In the genomic region with DNA sequence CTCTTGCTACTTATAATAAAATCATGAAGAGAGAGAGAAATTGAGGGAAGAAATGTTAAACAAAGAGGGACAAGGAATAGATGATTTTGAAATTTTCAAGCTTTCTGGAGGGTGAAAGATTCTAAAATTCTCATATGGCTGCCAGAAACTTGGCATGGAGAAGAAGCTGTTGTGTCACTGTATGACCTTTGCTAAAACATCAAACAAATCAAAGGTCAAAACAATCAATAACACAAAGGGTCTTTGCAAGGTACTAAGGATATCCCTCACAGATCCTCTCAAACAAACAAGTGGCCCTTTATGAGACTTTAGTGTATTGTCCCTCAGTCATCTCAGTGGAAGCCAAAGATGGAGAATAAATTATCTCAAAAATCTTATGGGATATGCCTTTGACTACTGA, we compare ENCODE assay signal across 25 cellular contexts.
"Had no signal": no experiment of that assay in that cellular context is flagged by ENCODE, and none has a peak within 500 bp of the region (broad histone marks: within the 10 kb centered on the region; RNA-seq: fewer than 3 reads in every experiment).

No MANE protein-coding gene starts in this region.

- H3K27ac Mint-ChIP-seq: dendritic cell treated with granulocyte-macrophage colony-stimulating factor and Interleukin-4, amounts not matched to agents 40 ng/mL and 50 ng/mL, for 4 days; effector memory CD8-positive, alpha-beta T cell; endodermal cell had no signal

- H3K4me3 ChIP-seq: colonic mucosa, esophagus squamous epithelium, gastrocnemius medialis, heart right ventricle, left ventricle myocardium inferior, lower lobe of right lung had no signal

- H3K27ac ChIP-seq: colonic mucosa, epithelial cell of prostate, esophagus squamous epithelium, gastrocnemius medialis, heart right ventricle, left ventricle myocardium inferior, lower lobe of right lung had no signal

- H3K27me3 ChIP-seq: colonic mucosa, esophagus squamous epithelium, gastrocnemius medialis, heart right ventricle had no signal

- H3K4me1 ChIP-seq: colonic mucosa, esophagus squamous epithelium, gastrocnemius medialis, heart right ventricle, left ventricle myocardium inferior, lower lobe of right lung had no signal

- H3K36me3 ChIP-seq: colonic mucosa, esophagus squamous epithelium, gastrocnemius medialis, heart right ventricle, left ventricle myocardium inferior, lower lobe of right lung had no signal

- ATAC-seq: effector memory CD8-positive, alpha-beta T cell; esophagus mucosa; gastrocnemius medialis; heart right ventricle; left cardiac atrium; lower lobe of right lung had no signal

- H3K9me3 ChIP-seq: colonic mucosa, esophagus squamous epithelium, gastrocnemius medialis, left ventricle myocardium inferior, lower lobe of right lung had no signal

- H3K27me3 Mint-ChIP-seq: dendritic cell treated with granulocyte-macrophage colony-stimulating factor and Interleukin-4, amounts not matched to agents 40 ng/mL and 50 ng/mL, for 4 days; effector memory CD8-positive, alpha-beta T cell had no signal

- H3K4me1 Mint-ChIP-seq: endodermal cell had no signal

- H3K4me3 Mint-ChIP-seq: dendritic cell treated with granulocyte-macrophage colony-stimulating factor and Interleukin-4, amounts not matched to agents 40 ng/mL and 50 ng/mL, for 4 days; effector memory CD8-positive, alpha-beta T cell; endodermal cell had no signal

- FAIRE-seq: endometrium, islet of Langerhans, keratinocyte had no signal

- DNase-seq: colonic mucosa; cortex of kidney; effector CD8-positive, alpha-beta T cell; effector memory CD8-positive, alpha-beta T cell; endodermal cell; erythroblast; esophagus squamous epithelium; foreskin fibroblast; foreskin melanocyte; gastrocnemius medialis; glutamatergic neuron; head of caudate nucleus; heart right ventricle; hippocampal formation; left cardiac atrium; left ventricle myocardium inferior; lower lobe of right lung; mesenchymal stem cell; midbrain had no signal

- H3K9me3 Mint-ChIP-seq: endodermal cell had no signal
